Comparison of ENCODE assay signal across 3 cellular contexts in the genomic region with DNA sequence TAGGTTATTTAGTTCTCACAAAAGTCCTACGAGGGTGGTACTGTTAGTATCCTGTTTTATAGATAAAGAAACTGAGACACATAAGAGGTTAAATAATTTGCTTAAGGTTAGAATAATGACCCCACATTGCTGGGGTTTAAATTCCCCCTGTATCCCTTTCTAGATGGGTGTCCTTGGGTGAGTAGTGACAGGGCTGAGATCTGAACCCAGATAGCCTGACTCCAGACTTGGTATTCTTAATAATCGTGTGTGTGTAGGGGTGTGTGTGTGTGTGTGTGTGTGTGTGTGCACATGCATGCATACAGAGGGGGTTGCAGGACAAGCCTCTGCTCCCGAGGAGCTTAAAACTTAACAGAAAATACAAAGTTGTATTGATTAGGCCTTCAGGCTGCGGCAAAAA.
TF ChIP-seq lines count a peak whose summit lies in the region.

No MANE protein-coding gene starts in this region.

TF ChIP-seq in SK-N-SH, 30 proteins besides CTCF, POLR2A, EP300 and RAD21:
- TF ChIP-seq, protein P1, sequence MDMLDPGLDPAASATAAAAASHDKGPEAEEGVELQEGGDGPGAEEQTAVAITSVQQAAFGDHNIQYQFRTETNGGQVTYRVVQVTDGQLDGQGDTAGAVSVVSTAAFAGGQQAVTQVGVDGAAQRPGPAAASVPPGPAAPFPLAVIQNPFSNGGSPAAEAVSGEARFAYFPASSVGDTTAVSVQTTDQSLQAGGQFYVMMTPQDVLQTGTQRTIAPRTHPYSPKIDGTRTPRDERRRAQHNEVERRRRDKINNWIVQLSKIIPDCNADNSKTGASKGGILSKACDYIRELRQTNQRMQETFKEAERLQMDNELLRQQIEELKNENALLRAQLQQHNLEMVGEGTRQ (IDR thresholded peaks at IDR 0.05; ENCODE audit: borderline replicate concordance, low read depth, low read length): no peak
- TF ChIP-seq RCOR1 (IDR thresholded peaks at IDR 0.05; ENCODE audit: low read length): peak; percentile 29; the same call in 1 of the 2 replicates

TF ChIP-seq in SK-N-SH treated with all-trans-retinoic acid at 6 μM for 48 hours, 23 proteins besides CTCF, POLR2A, EP300 and RAD21 (continued from another document):
- TF ChIP-seq PATZ1 (CRISPR knock-in tag; IDR thresholded peaks at IDR 0.05; ENCODE audit: borderline replicate concordance): no peak

TF ChIP-seq in HEK293, 187 proteins besides CTCF, POLR2A, EP300 and RAD21 (continued from another document):
- TF ChIP-seq, protein P2, sequence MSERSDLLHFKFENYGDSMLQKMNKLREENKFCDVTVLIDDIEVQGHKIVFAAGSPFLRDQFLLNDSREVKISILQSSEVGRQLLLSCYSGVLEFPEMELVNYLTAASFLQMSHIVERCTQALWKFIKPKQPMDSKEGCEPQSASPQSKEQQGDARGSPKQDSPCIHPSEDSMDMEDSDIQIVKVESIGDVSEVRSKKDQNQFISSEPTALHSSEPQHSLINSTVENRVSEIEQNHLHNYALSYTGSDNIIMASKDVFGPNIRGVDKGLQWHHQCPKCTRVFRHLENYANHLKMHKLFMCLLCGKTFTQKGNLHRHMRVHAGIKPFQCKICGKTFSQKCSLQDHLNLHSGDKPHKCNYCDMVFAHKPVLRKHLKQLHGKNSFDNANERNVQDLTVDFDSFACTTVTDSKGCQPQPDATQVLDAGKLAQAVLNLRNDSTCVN (tag by site-specific recombination; optimal IDR thresholded peaks at IDR 0.05): no peak
